Comparison of ENCODE assay signal across 16 cellular contexts in genomic region chr4:38677466-38677865, GRCh38. TPM values are rescaled to one million over a fixed set of nuclear protein-coding genes. Genes with fewer than 3 reads are reported as not detected.
DNase-seq lines count a peak whose midpoint lies in the region; ATAC-seq and TF ChIP-seq lines count a peak whose summit lies in the region.
"Had no signal": no experiment of that assay in that cellular context is flagged by ENCODE, and none has a peak within 500 bp of the region (broad histone marks: within the 10 kb centered on the region; RNA-seq: fewer than 3 reads in every experiment).

No MANE protein-coding gene starts in this region.

- H3K36me3 ChIP-seq in left ventricle myocardium inferior (peaks cover 31% of the 10 kb centered on the region), endodermal cell (ENCODE audit: control insufficient read depth, insufficient read depth, low read length) (peaks cover 34% of the 10 kb centered on the region)

- WGBS in endodermal cell (ENCODE audit: insufficient coverage in 1 of 2, insufficient read length in 1 of 2), 2 experiments: 93 to 94% methylated on average over 6 of the region's 6 CpGs

- H3K36me3 Mint-ChIP-seq in endodermal cell (ENCODE audit: low read depth) (peaks cover 42% of the 10 kb centered on the region), neural crest cell (ENCODE audit: low read depth) (peaks cover 12% of the 10 kb centered on the region)
- H3K36me3 Mint-ChIP-seq in stimulated activated naive B cell treated with anti-CD40 and anti-IgM and Interleukin-4, amounts not matched to agents 10 μg/mL and 1 μg/mL and 100 μg/mL, for 72 hours: peaks cover 13 to 22% of the 10 kb centered on the region in 2 donors

- H3K4me1 ChIP-seq in left ventricle myocardium inferior (peaks cover 99% of the 10 kb centered on the region), endodermal cell (ENCODE audit: control insufficient read depth, insufficient read depth, low read length) (peaks cover 4% of the 10 kb centered on the region)

- no peak for DNase-seq in left ventricle myocardium inferior
- no peak for DNase-seq in Right ventricle myocardium superior
- DNase-seq in endodermal cell: peak; percentile 10
- no peak for DNase-seq in neural crest cell (ENCODE audit: low read depth, low spot score)
- no peak for DNase-seq in stimulated activated naive B cell treated with anti-CD40 and anti-IgM and Interleukin-4, amounts not matched to agents 10 μg/mL and 1 μg/mL and 100 μg/mL, for 72 hours
- no peak for DNase-seq in medulla oblongata (ENCODE audit: extremely low spot score)
- DNase-seq in T-helper 9 cell: no peak
- no peak for DNase-seq in HuH-7 (ENCODE audit: low spot score)
- DNase-seq: activated B cell treated with CpG ODN at 0.5 μM for 24 hours; AML-193; DMS79 treated with DMSO at 0.1 percent for 48 hours; NCI-H345; OCI-M1; pancreas; stimulated activated CD4-positive, alpha-beta T cell treated with anti-CD3 and anti-CD28 coated beads, Interleukin-15, amount 100 ng/mL, for 24 hours had no signal

- H3K4me3 ChIP-seq in left ventricle myocardium inferior (no peak overlapping the region), endodermal cell (ENCODE audit: low read length) (no peak overlapping the region)
- H3K4me3 ChIP-seq: pancreas had no signal

- H3K9me3 ChIP-seq in left ventricle myocardium inferior (replicated peaks) (no peaks in the 10 kb centered on the region), endodermal cell (ENCODE audit: control insufficient read depth, low read length) (peaks cover 6% of the 10 kb centered on the region)
- H3K9me3 ChIP-seq: pancreas had no signal

- H3K27me3 ChIP-seq in left ventricle myocardium inferior (ENCODE audit: low read depth) (no peaks in the 10 kb centered on the region), endodermal cell (ENCODE audit: control insufficient read depth, insufficient read depth, low read length, poor library complexity, severe bottlenecking) (no peaks in the 10 kb centered on the region)
- H3K27me3 ChIP-seq: pancreas had no signal

- TF ChIP-seq CTCF in left ventricle myocardium inferior (IDR thresholded peaks at IDR 0.05; ENCODE audit: borderline replicate concordance) (no peak), endodermal cell (conservative IDR thresholded peaks at IDR 0.05) (no peak), neural crest cell (conservative IDR thresholded peaks at IDR 0.05) (no peak)

- intact Hi-C loops in left ventricle myocardium inferior (cut with micrococcal nuclease): loop anchor here (5.0 to 10.0 kb wide), 2 partner anchors 355 to 603 kb away; no protein-coding TSS in a partner anchor
- intact Hi-C loops in Right ventricle myocardium superior (cut with DNase I): no loop called here

- H3K27ac ChIP-seq in left ventricle myocardium inferior (replicated peaks) (peak overlapping the region; percentile 100), endodermal cell (ENCODE audit: low read depth, low read length) (no peak overlapping the region)
- H3K27ac ChIP-seq: epithelial cell of prostate, pancreas had no signal

- H3K27me3 Mint-ChIP-seq in endodermal cell (ENCODE audit: insufficient read depth) (no peaks in the 10 kb centered on the region), neural crest cell (ENCODE audit: low read depth) (no peaks in the 10 kb centered on the region)
- H3K27me3 Mint-ChIP-seq in stimulated activated naive B cell treated with anti-CD40 and anti-IgM and Interleukin-4, amounts not matched to agents 10 μg/mL and 1 μg/mL and 100 μg/mL, for 72 hours: no peaks in the 10 kb centered on the region
- H3K27me3 Mint-ChIP-seq: activated B cell treated with CpG ODN at 0.5 μM for 24 hours had no signal

- H3K4me1 Mint-ChIP-seq in endodermal cell: peaks cover 38% of the 10 kb centered on the region
- H3K4me1 Mint-ChIP-seq in neural crest cell: peaks cover 55% of the 10 kb centered on the region
- peaks cover 43 to 57% of the 10 kb centered on the region in 2 donors for H3K4me1 Mint-ChIP-seq in stimulated activated naive B cell treated with anti-CD40 and anti-IgM and Interleukin-4, amounts not matched to agents 10 μg/mL and 1 μg/mL and 100 μg/mL, for 72 hours

- no peak overlapping the region for H3K9ac ChIP-seq in endodermal cell (ENCODE audit: extremely low read depth, low read length, poor library complexity, severe bottlenecking)

- peak overlapping the region; percentile 17 for H3K27ac Mint-ChIP-seq in endodermal cell
- H3K27ac Mint-ChIP-seq in neural crest cell (ENCODE audit: unreplicated experiment): no peak overlapping the region
- no peak overlapping the region for H3K27ac Mint-ChIP-seq in stimulated activated naive B cell treated with anti-CD40 and anti-IgM and Interleukin-4, amounts not matched to agents 10 μg/mL and 1 μg/mL and 100 μg/mL, for 72 hours

- H3K4me3 Mint-ChIP-seq in endodermal cell: no peak overlapping the region
- H3K4me3 Mint-ChIP-seq in neural crest cell: peak overlapping the region; percentile 17
- H3K4me3 Mint-ChIP-seq in stimulated activated naive B cell treated with anti-CD40 and anti-IgM and Interleukin-4, amounts not matched to agents 10 μg/mL and 1 μg/mL and 100 μg/mL, for 72 hours: no peak overlapping the region
- H3K4me3 Mint-ChIP-seq: activated B cell treated with CpG ODN at 0.5 μM for 24 hours had no signal

- ATAC-seq in Right ventricle myocardium superior (ENCODE audit: poor library complexity): no peak
- ATAC-seq in stimulated activated naive B cell treated with anti-CD40 and anti-IgM and Interleukin-4, amounts not matched to agents 10 μg/mL and 1 μg/mL and 100 μg/mL, for 72 hours (replicated peaks): no peak
- ATAC-seq: pancreas had no signal

- H3K9me3 Mint-ChIP-seq in endodermal cell (no peaks in the 10 kb centered on the region), neural crest cell (no peaks in the 10 kb centered on the region)
- peaks cover 2 to 4% of the 10 kb centered on the region in 2 donors for H3K9me3 Mint-ChIP-seq in stimulated activated naive B cell treated with anti-CD40 and anti-IgM and Interleukin-4, amounts not matched to agents 10 μg/mL and 1 μg/mL and 100 μg/mL, for 72 hours
- H3K9me3 Mint-ChIP-seq: activated B cell treated with CpG ODN at 0.5 μM for 24 hours had no signal

RNA-seq across cellular contexts. Expression of gene KLF3, which starts 13.5 kb away (rescaled TPM):
- total RNA-seq in left ventricle myocardium inferior (16.5 TPM), Right ventricle myocardium superior (16.5 TPM), endodermal cell (10 to 100 TPM; 20.7 to 28.2 TPM), neural crest cell (38.2 and 38.4 TPM in 2 replicates)
- 38.0 TPM for polyA plus RNA-seq in endodermal cell (2013, experiment 1 of 2)
- 38.5 TPM for polyA plus RNA-seq in endodermal cell (2013, experiment 2 of 2)
